In genomic region chr14:91061309-91061887, GRCh38 we compare ENCODE assay signal across 7 cellular contexts. TPM values are rescaled to one million over a fixed set of nuclear protein-coding genes. Genes with fewer than 3 reads are reported as not detected.
DNase-seq lines count a peak whose midpoint lies in the region; ATAC-seq and TF ChIP-seq lines count a peak whose summit lies in the region.

No MANE protein-coding gene starts in this region.

- H3K36me3 Mint-ChIP-seq in T-helper 2 cell treated with Interferon-gamma antibody and Interleukin-4, amounts not matched to agents 5 μg/mL and 100 μg/mL, for 36 hours (ENCODE audit: low read depth): peaks cover 42% of the 10 kb centered on the region
- peaks cover 9 to 10% of the 10 kb centered on the region in 2 donors for H3K36me3 Mint-ChIP-seq in activated naive CD4-positive, alpha-beta T cell treated with anti-CD3 and anti-CD28 coated beads, Interleukin-2, amount 50 U/mL, for 72 hours

- H2AFZ ChIP-seq in HCT116 (ENCODE audit: low read depth, low read length, poor library complexity, severe bottlenecking): peak overlapping the region; percentile 24

- H3K79me2 ChIP-seq in HCT116 (ENCODE audit: insufficient read depth, low read length): peaks cover 32% of the 10 kb centered on the region

- peak overlapping the region; percentile 74 for H3K4me2 ChIP-seq in HCT116 (ENCODE audit: low read length)

- TF ChIP-seq RAD21 in HCT116 (IDR thresholded peaks at IDR 0.05; ENCODE audit: low read depth): no peak

- TF ChIP-seq POLR2A in HCT116 (IDR thresholded peaks at IDR 0.05; ENCODE audit: borderline replicate concordance, extremely low read depth, insufficient read depth, insufficient read length): no peak
- TF ChIP-seq POLR2A in Peyer's patch (IDR thresholded peaks at IDR 0.05): no peak

- TF ChIP-seq CTCF in HCT116 (IDR thresholded peaks at IDR 0.05 in 2 of 3, conservative IDR thresholded peaks at IDR 0.05 in 1 of 3; ENCODE audit: borderline replicate concordance in 1 of 3, insufficient read depth in 1 of 3, low read depth in 2 of 3, low read length in 2 of 3): no peak
- no peak for TF ChIP-seq CTCF in Peyer's patch (IDR thresholded peaks at IDR 0.05)

- peaks cover 51% of the 10 kb centered on the region for H3K4me1 Mint-ChIP-seq in T-helper 2 cell treated with Interferon-gamma antibody and Interleukin-4, amounts not matched to agents 5 μg/mL and 100 μg/mL, for 36 hours (ENCODE audit: low read depth)

- H3K4me3 ChIP-seq in HCT116 (replicated peaks in 1 of 2; ENCODE audit: low read depth in 1 of 2, low read length in 2 of 2): peak overlapping the region; percentile 43 to 52
- peak overlapping the region; percentile 34 to 47 (median 40) for H3K4me3 ChIP-seq in Peyer's patch
- peak overlapping the region; percentile 54 for H3K4me3 ChIP-seq in right cardiac atrium (ENCODE audit: low read length)
- peak overlapping the region; percentile 58 to 81 (median 64) for H3K4me3 ChIP-seq in subcutaneous abdominal adipose tissue (ENCODE audit: low read depth in 1 of 5, low read length in 5 of 5)

- H3K36me3 ChIP-seq in HCT116 (ENCODE audit: control insufficient read depth in 1 of 2, insufficient read depth in 2 of 2, low read length in 2 of 2): no peaks in the 10 kb centered on the region
- H3K36me3 ChIP-seq in Peyer's patch: no peaks in the 10 kb centered on the region
- no peaks in the 10 kb centered on the region for H3K36me3 ChIP-seq in subcutaneous abdominal adipose tissue (ENCODE audit: control insufficient read depth in 5 of 5, insufficient read depth in 5 of 5, low read length in 5 of 5)

- 2% methylated on average over 12 of the region's 12 CpGs for WGBS in right cardiac atrium

- CTCF ChIA-PET in HCT116 (lab: Charles Lee): interaction anchor here (0.9 to 1.1 kb wide), 4 partner anchors 79 to 303 kb away, joined by 3 to 4 read pairs (median 3); no protein-coding TSS in a partner anchor

- H3K4me1 ChIP-seq in HCT116 (ENCODE audit: control insufficient read depth in 1 of 2, insufficient read depth in 2 of 2, low read length in 2 of 2): peaks cover 20 to 41% of the 10 kb centered on the region in 2 experiments
- H3K4me1 ChIP-seq in Peyer's patch: peaks cover 0 to 24% (median 10%) of the 10 kb centered on the region in 4 donors
- H3K4me1 ChIP-seq in right cardiac atrium (ENCODE audit: control insufficient read depth, insufficient read depth, low read length): no peaks in the 10 kb centered on the region
- peaks cover 0 to 19% (median 15%) of the 10 kb centered on the region in 5 donors for H3K4me1 ChIP-seq in subcutaneous abdominal adipose tissue (ENCODE audit: control insufficient read depth in 5 of 5, insufficient read depth in 5 of 5, low read length in 5 of 5)

- H3K9me3 Mint-ChIP-seq in T-helper 2 cell treated with Interferon-gamma antibody and Interleukin-4, amounts not matched to agents 5 μg/mL and 100 μg/mL, for 36 hours: no peaks in the 10 kb centered on the region
- H3K9me3 Mint-ChIP-seq in activated naive CD4-positive, alpha-beta T cell treated with anti-CD3 and anti-CD28 coated beads, Interleukin-2, amount 50 U/mL, for 72 hours: peaks cover 11 to 14% of the 10 kb centered on the region in 2 donors

- H3K9me2 ChIP-seq in HCT116 (ENCODE audit: insufficient read depth): no peaks in the 10 kb centered on the region

- DNase-seq in HCT116 (ENCODE audit: low read depth, low spot score): no peak
- DNase-seq in Peyer's patch: no peak
- DNase-seq in right cardiac atrium: no peak
- no peak for DNase-seq in T-helper 2 cell treated with Interferon-gamma antibody and Interleukin-4, amounts not matched to agents 5 μg/mL and 100 μg/mL, for 36 hours (ENCODE audit: low spot score)
- DNase-seq in activated naive CD4-positive, alpha-beta T cell treated with anti-CD3 and anti-CD28 coated beads, Interleukin-2, amount 50 U/mL, for 72 hours (ENCODE audit: low spot score in 2 of 2): no peak

- intact Hi-C loops in HCT116 (cut with micrococcal nuclease) (loop anchor here (2.0 kb wide), 1 partner anchor 93 kb away; no protein-coding TSS in a partner anchor), right cardiac atrium (cut with DNase I) (loop anchor here in 2 of 4 donors (5.0 to 10.0 kb wide), 3 partner anchors 41 to 111 kb away; no protein-coding TSS in a partner anchor)

- RAD21 ChIA-PET in HCT116 (lab: Charles Lee; ENCODE audit: low non-redundant PET in 1 of 2, low total read pairs in 2 of 2, uncharacterized antibody in 2 of 2, unreplicated experiment in 2 of 2): interaction anchor here in 1 of 2 experiments (0.9 kb wide), 1 partner anchor 112 kb away, joined by 3 read pairs; no protein-coding TSS in a partner anchor

- H3K27ac Mint-ChIP-seq in T-helper 2 cell treated with Interferon-gamma antibody and Interleukin-4, amounts not matched to agents 5 μg/mL and 100 μg/mL, for 36 hours: no peak overlapping the region
- no peak overlapping the region for H3K27ac Mint-ChIP-seq in activated naive CD4-positive, alpha-beta T cell treated with anti-CD3 and anti-CD28 coated beads, Interleukin-2, amount 50 U/mL, for 72 hours

- H3K27ac ChIP-seq in HCT116 (ENCODE audit: low read depth, low read length): peak overlapping the region; percentile 6; the same call in 1 of the 2 replicates
- peak overlapping the region; percentile 38 to 99 (median 72) for H3K27ac ChIP-seq in Peyer's patch
- peak overlapping the region; percentile 17 for H3K27ac ChIP-seq in right cardiac atrium (ENCODE audit: low read length)
- peak overlapping the region; percentile 2 for H3K27ac ChIP-seq in subcutaneous abdominal adipose tissue (ENCODE audit: low read depth, low read length)

- H3K9me3 ChIP-seq in HCT116 (ENCODE audit: control insufficient read depth in 1 of 2, insufficient read depth in 1 of 2, low read depth in 1 of 2, low read length in 2 of 2): no peaks in the 10 kb centered on the region
- H3K9me3 ChIP-seq in Peyer's patch: no peaks in the 10 kb centered on the region
- H3K9me3 ChIP-seq in right cardiac atrium (ENCODE audit: control insufficient read depth, low read length): no peaks in the 10 kb centered on the region
- H3K9me3 ChIP-seq in subcutaneous abdominal adipose tissue (ENCODE audit: control insufficient read depth in 5 of 5, low read length in 5 of 5): no peaks in the 10 kb centered on the region

- POLR2A ChIA-PET in HCT116 (lab: Charles Lee): interaction anchor here (0.7 to 1.4 kb wide), 8 partner anchors 10 to 92 kb away, joined by 3 to 7 read pairs (median 3); no protein-coding TSS in a partner anchor

- H3K27me3 ChIP-seq in HCT116 (ENCODE audit: insufficient read depth, low read length) (no peaks in the 10 kb centered on the region), Peyer's patch (no peaks in the 10 kb centered on the region), right cardiac atrium (ENCODE audit: control insufficient read depth, insufficient read depth) (no peaks in the 10 kb centered on the region), subcutaneous abdominal adipose tissue (ENCODE audit: control insufficient read depth in 5 of 5, insufficient read depth in 4 of 5, low read length in 5 of 5) (peaks cover 0 to 4% (median 0%) of the 10 kb centered on the region in 5 donors)

- BruUV-seq in HCT116 (replicated peaks; lab: Mats Ljungman, UMichigan): TSS peak; percentile 83

- ATAC-seq in HCT116: no peak
- ATAC-seq in right cardiac atrium: no peak
- no peak for ATAC-seq in activated naive CD4-positive, alpha-beta T cell treated with anti-CD3 and anti-CD28 coated beads, Interleukin-2, amount 50 U/mL, for 72 hours
- no peak for ATAC-seq in HG03432 (IDR thresholded peaks at IDR 0.05; ENCODE audit: unreplicated experiment)

- no peaks in the 10 kb centered on the region for H4K20me1 ChIP-seq in HCT116 (ENCODE audit: insufficient read depth)

- no peaks in the 10 kb centered on the region for H3K27me3 Mint-ChIP-seq in T-helper 2 cell treated with Interferon-gamma antibody and Interleukin-4, amounts not matched to agents 5 μg/mL and 100 μg/mL, for 36 hours (ENCODE audit: low read depth)

- no peak overlapping the region for H3K4me3 Mint-ChIP-seq in T-helper 2 cell treated with Interferon-gamma antibody and Interleukin-4, amounts not matched to agents 5 μg/mL and 100 μg/mL, for 36 hours

- H3K9ac ChIP-seq in HCT116 (ENCODE audit: low read length) (peak overlapping the region; percentile 65), subcutaneous abdominal adipose tissue (ENCODE audit: low read length in 5 of 5) (peak overlapping the region in 4 of 5 donors; percentile 30 to 73 (median 51))

TF ChIP-seq in HCT116, 20 proteins besides CTCF, POLR2A, EP300 and RAD21:
- peak; percentile 20; the same call in 1 of the 2 replicates for TF ChIP-seq SIN3A (IDR thresholded peaks at IDR 0.05; ENCODE audit: low read depth)
- TF ChIP-seq SRF (IDR thresholded peaks at IDR 0.05; ENCODE audit: low read depth): no peak
TF ChIP-seq in HCT116: peak in this region for 1.

RNA-seq across cellular contexts. Expression of gene RPS6KA5, which starts 1.0 kb away (rescaled TPM):
- total RNA-seq in HCT116 (2021; ENCODE audit: unreplicated experiment) (24.2 TPM), Peyer's patch (10 to 100 TPM; 10.3 to 15.1 (median 10.6) TPM), right cardiac atrium (10 to 100 TPM in 3 of 4 donors, 1 to 10 TPM in 1; 9.9 to 15.5 (median 13.2) TPM)
- 5.4 and 7.3 TPM in 2 replicates for polyA plus RNA-seq in HCT116 (2012)
- polyA plus RNA-seq in right cardiac atrium: 2.0 TPM
- total RNA-seq in activated naive CD4-positive, alpha-beta T cell treated with anti-CD3 and anti-CD28 coated beads, Interleukin-2, amount 50 U/mL, for 72 hours: 10 to 100 TPM; 15.7 to 17.7 TPM

RNA-seq across cellular contexts. Expression of gene DGLUCY, which starts 52.5 kb away (rescaled TPM):
- total RNA-seq in HCT116 (2021; ENCODE audit: unreplicated experiment) (67.0 TPM), Peyer's patch (100 to 1,000 TPM in 2 of 4 donors, 10 to 100 TPM in 2; 47.1 to 145 (median 102) TPM), right cardiac atrium (100 to 1,000 TPM; 145 to 208 (median 179) TPM)
- 42.9 and 44.8 TPM in 2 replicates for polyA plus RNA-seq in HCT116 (2012)
- 112 TPM for polyA plus RNA-seq in right cardiac atrium
- total RNA-seq in activated naive CD4-positive, alpha-beta T cell treated with anti-CD3 and anti-CD28 coated beads, Interleukin-2, amount 50 U/mL, for 72 hours: 10 to 100 TPM; 50.1 to 85.6 TPM

Comparison
In these comparisons a context has a peak if more than half of its experiments do, and no peak if none do; other contexts are left out.
1. H3K27ac ChIP-seq: peak in every context shown above with its lines; median percentile 72 in Peyer's patch; 17 in right cardiac atrium; 6 in HCT116; 2 in subcutaneous abdominal adipose tissue.